ENCODE assay signal across 9 cellular contexts in the genomic region with DNA sequence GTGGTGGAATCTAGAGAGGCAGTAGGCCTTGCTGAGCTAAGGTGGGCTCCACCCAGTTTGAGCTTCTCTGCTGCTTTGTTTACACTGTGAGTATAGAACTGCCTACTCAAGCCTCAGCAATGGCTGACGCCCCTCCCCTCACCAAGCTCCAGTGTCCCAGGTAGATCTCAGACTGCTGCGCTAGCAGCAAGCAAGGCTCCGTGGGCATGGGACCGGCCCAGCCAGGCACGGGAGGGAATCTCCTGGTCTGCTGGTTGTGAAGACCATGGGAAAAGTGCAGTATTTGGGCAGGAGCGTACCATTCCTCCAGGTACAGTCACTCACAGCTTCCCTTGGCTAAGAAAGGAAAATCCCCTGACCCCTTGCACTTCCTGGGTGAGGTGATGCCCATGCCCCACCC.
"Had no signal": no experiment of that assay in that cellular context is flagged by ENCODE, and none has a peak within 500 bp of the region (broad histone marks: within the 10 kb centered on the region; RNA-seq: fewer than 3 reads in every experiment).

No MANE protein-coding gene starts in this region.

- DNase-seq: GM23248, GOT3, H7, H9, HCEC 1CT, HFFc6 had no signal

- H2AFZ ChIP-seq: GM23248, GM23338 had no signal

- H3K4me2 ChIP-seq: GM23338 had no signal

- H3K36me3 ChIP-seq: HAP-1 had no signal

- ATAC-seq: GM23338, HCT116 had no signal

- H3K4me3 ChIP-seq: GM23248, GM23338, HAP-1 had no signal

- H3K27ac ChIP-seq: GM23248 had no signal

- H3K4me1 ChIP-seq: HAP-1 had no signal

- H3K9ac ChIP-seq: GM23248 had no signal

- H3K9me3 ChIP-seq: HAP-1 had no signal
